11 cellular contexts compared by ENCODE assay signal in the genomic region with DNA sequence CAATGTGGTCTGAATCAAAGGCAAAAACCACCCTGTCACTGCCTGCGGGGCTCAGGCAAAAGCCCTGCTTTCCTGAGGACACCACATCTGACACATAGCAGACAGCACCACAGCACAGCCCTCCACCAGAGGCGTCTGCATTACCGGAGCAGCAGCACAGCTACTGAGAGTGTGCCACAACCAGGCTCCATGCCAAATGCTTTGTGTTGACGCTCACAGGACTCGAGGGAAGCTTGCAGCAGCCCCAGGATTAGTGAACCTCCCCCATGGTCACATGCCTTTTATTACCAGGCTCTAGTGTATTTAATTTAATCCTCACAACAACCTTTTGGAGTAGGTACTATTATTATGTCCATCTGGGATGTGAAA. TPM values are rescaled to one million over a fixed set of nuclear protein-coding genes. Genes with fewer than 3 reads are reported as not detected.
DNase-seq lines count a peak whose midpoint lies in the region; ATAC-seq, FAIRE-seq and TF ChIP-seq lines count a peak whose summit lies in the region.
"Had no signal": no experiment of that assay in that cellular context is flagged by ENCODE, and none has a peak within 500 bp of the region (broad histone marks: within the 10 kb centered on the region; RNA-seq: fewer than 3 reads in every experiment).

No MANE protein-coding gene starts in this region.

- in situ Hi-C loops in HepG2 (cut with HindIII; ENCODE audit: extremely low pct_ligation_motif_present, low pct_unique_long_range_greater_than_20kb) = loop anchor here (5.0 kb wide), 1 partner anchor 34 kb away; no protein-coding TSS in a partner anchor

- FAIRE-seq in HepG2 (lab: Jason Lieb, UNC) = no peak

- H3K79me2 ChIP-seq in HepG2 (ENCODE audit: insufficient read depth, low read length) = no peaks in the 10 kb centered on the region

- POLR2A ChIA-PET in HepG2 (lab: Yijun Ruan, JAX) = no interaction called here

- WGBS in right lobe of liver (ENCODE audit: insufficient coverage, low coverage, low lambda C conversion rate, missing lambda C conversion rate) = 37% methylated on average over 2 of the region's 5 CpGs
- WGBS in HepG2 (ENCODE audit: low lambda C conversion rate) = 93% methylated on average over 5 of the region's 5 CpGs

- H3K9me3 ChIP-seq in right lobe of liver = no peaks in the 10 kb centered on the region
- H3K9me3 ChIP-seq in HepG2 (ENCODE audit: low read length) = no peaks in the 10 kb centered on the region
- H3K9me3 ChIP-seq in right atrium auricular region = no peaks in the 10 kb centered on the region
- H3K9me3 ChIP-seq: SJSA1 had no signal

- H3K4me1 ChIP-seq in right lobe of liver (peaks cover 0 to 17% (median 3%) of the 10 kb centered on the region in 4 donors), HepG2 (ENCODE audit: insufficient read depth, low read length) (no peaks in the 10 kb centered on the region), right atrium auricular region (peaks cover 0 to 35% of the 10 kb centered on the region in 2 donors)

- H3K36me3 Mint-ChIP-seq in activated T-cell treated with anti-CD3 and anti-CD28 coated beads, Interleukin-2, amount 50 U/mL, for 24 hours (ENCODE audit: low read depth) = peaks cover 52% of the 10 kb centered on the region
- H3K36me3 Mint-ChIP-seq: type B pancreatic cell had no signal

- H3K27me3 ChIP-seq in right lobe of liver = no peaks in the 10 kb centered on the region
- H3K27me3 ChIP-seq in HepG2 (ENCODE audit: control insufficient read depth in 1 of 2, insufficient read depth in 2 of 2, low read length in 2 of 2) = no peaks in the 10 kb centered on the region
- no peaks in the 10 kb centered on the region for H3K27me3 ChIP-seq in right atrium auricular region
- H3K27me3 ChIP-seq: SJSA1 had no signal

- TF ChIP-seq CTCF in right lobe of liver (IDR thresholded peaks at IDR 0.05) = no peak
- TF ChIP-seq CTCF in HepG2 (CRISPR knock-in tag; IDR thresholded peaks at IDR 0.05) = no peak
- TF ChIP-seq CTCF in right atrium auricular region (IDR thresholded peaks at IDR 0.05) = no peak

- H3K4me3 ChIP-seq in right lobe of liver (no peak overlapping the region), HepG2 (replicated peaks in 1 of 3; ENCODE audit: insufficient read depth in 1 of 3, low read depth in 2 of 3, low read length in 3 of 3) (no peak overlapping the region), right atrium auricular region (no peak overlapping the region)
- H3K4me3 ChIP-seq: SJSA1 had no signal

- H3K9ac ChIP-seq in HepG2 (ENCODE audit: insufficient read depth, low read depth, low read length) = no peak overlapping the region

- no peak overlapping the region for H2AFZ ChIP-seq in HepG2 (ENCODE audit: low read length)

- CTCF ChIA-PET in HepG2 (lab: Yijun Ruan, JAX; ENCODE audit: low intra/inter-chr PET ratio, low total read pairs) = no interaction called here

- H3K27ac Mint-ChIP-seq in activated T-cell treated with anti-CD3 and anti-CD28 coated beads, Interleukin-2, amount 50 U/mL, for 24 hours = peak overlapping the region; percentile 33
- H3K27ac Mint-ChIP-seq: type B pancreatic cell had no signal

- peak; percentile 45 to 76 (median 60) for ATAC-seq in right lobe of liver
- ATAC-seq in HepG2 = no peak
- no peak for ATAC-seq in HG03139 (IDR thresholded peaks at IDR 0.05; ENCODE audit: unreplicated experiment)
- no peak for ATAC-seq in HG03442 (IDR thresholded peaks at IDR 0.05; ENCODE audit: unreplicated experiment)
- ATAC-seq in GM18520 (IDR thresholded peaks at IDR 0.05; ENCODE audit: unreplicated experiment) = no peak

- no peak for TF ChIP-seq RAD21 in HepG2 (CRISPR knock-in tag; IDR thresholded peaks at IDR 0.05)

- no peak overlapping the region for H3K4me2 ChIP-seq in HepG2 (ENCODE audit: low read depth, low read length)

- BruUV-seq in HepG2 (replicated peaks; lab: Mats Ljungman, UMichigan) = no TSS peak

- intact Hi-C loops in right lobe of liver (cut with DNase I) (loop anchor here in 1 of 2 donors (10.0 kb wide), 1 partner anchor 362 kb away; no protein-coding TSS in a partner anchor), HepG2 (cut with micrococcal nuclease; ENCODE audit: unreplicated experiment) (no loop called here)

- no peak for TF ChIP-seq EP300 in HepG2 (IDR thresholded peaks at IDR 0.05; ENCODE audit: low read depth in 2 of 2, low read length in 2 of 2)
- no peak for TF ChIP-seq EP300 in HepG2 (CRISPR knock-in tag; IDR thresholded peaks at IDR 0.05; ENCODE audit: borderline replicate concordance)

- H3K27ac ChIP-seq in right lobe of liver (no peak overlapping the region), HepG2 (ENCODE audit: extremely low read length, insufficient read depth, low read length) (no peak overlapping the region), right atrium auricular region (peak overlapping the region; percentile 79 to 93)
- H3K27ac ChIP-seq: SJSA1 had no signal

- H3K4me1 Mint-ChIP-seq in activated T-cell treated with anti-CD3 and anti-CD28 coated beads, Interleukin-2, amount 50 U/mL, for 24 hours (ENCODE audit: low read depth) = peaks cover 23% of the 10 kb centered on the region

- H3K9me3 Mint-ChIP-seq in activated T-cell treated with anti-CD3 and anti-CD28 coated beads, Interleukin-2, amount 50 U/mL, for 24 hours = no peaks in the 10 kb centered on the region
- H3K9me3 Mint-ChIP-seq: type B pancreatic cell had no signal

- H3K4me3 Mint-ChIP-seq in activated T-cell treated with anti-CD3 and anti-CD28 coated beads, Interleukin-2, amount 50 U/mL, for 24 hours = no peak overlapping the region
- H3K4me3 Mint-ChIP-seq: type B pancreatic cell had no signal

- H4K20me1 ChIP-seq in HepG2 (ENCODE audit: insufficient read depth, low read length) = no peaks in the 10 kb centered on the region

- TF ChIP-seq POLR2A in right lobe of liver (IDR thresholded peaks at IDR 0.05) (no peak), HepG2 (IDR thresholded peaks at IDR 0.05; ENCODE audit: insufficient read depth in 1 of 2, low read depth in 2 of 2, low read length in 2 of 2) (no peak)

- H3K36me3 ChIP-seq in right lobe of liver (no peaks in the 10 kb centered on the region), HepG2 (replicated peaks in 1 of 2; ENCODE audit: control insufficient read depth in 1 of 2, insufficient read depth in 2 of 2, low read length in 2 of 2) (peaks cover 14 to 26% of the 10 kb centered on the region in 2 experiments; a peak in 4 of 5 replicates), right atrium auricular region (peaks cover 3% of the 10 kb centered on the region)

- no peaks in the 10 kb centered on the region for H3K27me3 Mint-ChIP-seq in activated T-cell treated with anti-CD3 and anti-CD28 coated beads, Interleukin-2, amount 50 U/mL, for 24 hours
- H3K27me3 Mint-ChIP-seq: type B pancreatic cell had no signal

- peak in 2 of 3 donors; percentile 55 to 66 for DNase-seq in right lobe of liver
- DNase-seq in HepG2 (ENCODE audit: low spot score) = no peak
- DNase-seq in activated T-cell treated with anti-CD3 and anti-CD28 coated beads, Interleukin-2, amount 50 U/mL, for 24 hours = no peak
- DNase-seq in right atrium auricular region (ENCODE audit: low spot score) = no peak
- DNase-seq in GM19240 (ENCODE audit: insufficient read length, low spot score) = no peak
- DNase-seq: central memory CD4-positive, alpha-beta T cell had no signal

RNA-seq across cellular contexts. Expression of a gene that starts 12.6 kb away (rescaled TPM):
- total RNA-seq in right lobe of liver = 10 to 100 TPM; 17.2 to 21.0 (median 19.2) TPM
- total RNA-seq in HepG2 (2016; rRNA removed; fragmentation: Illumina TruSeq; extraction: Trizol) = 14.2 and 15.0 TPM in 2 replicates
- 8.8 and 12.0 TPM in 2 replicates for total RNA-seq in HepG2 (2016; cell fraction: cytosol; rRNA removed; fragmentation: Illumina TruSeq; extraction: Trizol; ENCODE audit: low read depth)
- 14.9 and 18.9 TPM in 2 replicates for total RNA-seq in HepG2 (2016; cell fraction: insoluble cytoplasmic fraction; rRNA removed; fragmentation: Illumina TruSeq; extraction: Trizol)
- 9.7 and 14.4 TPM in 2 replicates for total RNA-seq in HepG2 (2016; cell fraction: membrane; rRNA removed; fragmentation: Illumina TruSeq; extraction: Trizol)
- 12.8 and 14.7 TPM in 2 replicates for total RNA-seq in HepG2 (2016; cell fraction: nucleus; rRNA removed; fragmentation: Illumina TruSeq; extraction: Trizol)
- 16.0 and 16.5 TPM in 2 replicates for polyA plus RNA-seq in HepG2 (2011; rRNA removed)
- polyA plus RNA-seq in HepG2 (2011; cell fraction: cytosol; rRNA removed) = 8.0 and 9.7 TPM in 2 replicates
- polyA plus RNA-seq in HepG2 (2011; cell fraction: nucleus; rRNA removed) = 46.6 and 61.0 TPM in 2 replicates
- polyA plus RNA-seq in HepG2 (2012) = 10.3 and 10.4 TPM in 2 replicates
- 8.0 and 11.6 TPM in 2 replicates for polyA plus RNA-seq in HepG2 (2016; cell fraction: cytosol; fragmentation: Illumina TruSeq; extraction: Trizol; ENCODE audit: low read depth)
- polyA plus RNA-seq in HepG2 (2016; cell fraction: insoluble cytoplasmic fraction; fragmentation: Illumina TruSeq; extraction: Trizol; ENCODE audit: low read depth) = 19.2 and 26.7 TPM in 2 replicates
- polyA plus RNA-seq in HepG2 (2016; cell fraction: membrane; fragmentation: Illumina TruSeq; extraction: Trizol; ENCODE audit: low read depth) = 11.3 and 19.5 TPM in 2 replicates
- 37.0 and 37.2 TPM in 2 replicates for polyA plus RNA-seq in HepG2 (2016; cell fraction: nucleus; fragmentation: Illumina TruSeq; extraction: Trizol; ENCODE audit: insufficient read depth, low read depth)
- polyA minus RNA-seq in HepG2 (2011; rRNA and poly(A)+ RNA removed; ENCODE audit: low replicate concordance) = 18.0 and 28.2 TPM in 2 replicates
- 7.1 and 8.4 TPM in 2 replicates for polyA minus RNA-seq in HepG2 (2011; cell fraction: cytosol; rRNA and poly(A)+ RNA removed)
- polyA minus RNA-seq in HepG2 (2011; cell fraction: nucleus; rRNA and poly(A)+ RNA removed) = 23.1 and 28.8 TPM in 2 replicates
- total RNA-seq in right atrium auricular region = 10 to 100 TPM; 11.1 to 47.0 TPM

RNA-seq across cellular contexts. Expression of a gene that starts 12.8 kb away (rescaled TPM):
- total RNA-seq in right lobe of liver = 1 to 10 TPM; 4.8 to 6.1 (median 5.3) TPM
- 4.3 and 5.5 TPM in 2 replicates for total RNA-seq in HepG2 (2016; rRNA removed; fragmentation: Illumina TruSeq; extraction: Trizol)
- total RNA-seq in HepG2 (2016; cell fraction: cytosol; rRNA removed; fragmentation: Illumina TruSeq; extraction: Trizol; ENCODE audit: low read depth) = 2.5 and 4.3 TPM in 2 replicates
- 4.4 and 4.8 TPM in 2 replicates for total RNA-seq in HepG2 (2016; cell fraction: insoluble cytoplasmic fraction; rRNA removed; fragmentation: Illumina TruSeq; extraction: Trizol)
- total RNA-seq in HepG2 (2016; cell fraction: membrane; rRNA removed; fragmentation: Illumina TruSeq; extraction: Trizol) = 6.5 and 7.9 TPM in 2 replicates
- 2.7 and 3.1 TPM in 2 replicates for total RNA-seq in HepG2 (2016; cell fraction: nucleus; rRNA removed; fragmentation: Illumina TruSeq; extraction: Trizol)
- 4.7 and 6.1 TPM in 2 replicates for polyA plus RNA-seq in HepG2 (2011; rRNA removed)
- polyA plus RNA-seq in HepG2 (2011; cell fraction: cytosol; rRNA removed) = 2.8 and 3.4 TPM in 2 replicates
- 4.1 and 4.6 TPM in 2 replicates for polyA plus RNA-seq in HepG2 (2011; cell fraction: nucleus; rRNA removed)
- 8.4 and 8.9 TPM in 2 replicates for polyA plus RNA-seq in HepG2 (2012)
- 7.0 and 8.5 TPM in 2 replicates for polyA plus RNA-seq in HepG2 (2016; cell fraction: cytosol; fragmentation: Illumina TruSeq; extraction: Trizol; ENCODE audit: low read depth)
- polyA plus RNA-seq in HepG2 (2016; cell fraction: insoluble cytoplasmic fraction; fragmentation: Illumina TruSeq; extraction: Trizol; ENCODE audit: low read depth) = 5.8 and 6.7 TPM in 2 replicates
- polyA plus RNA-seq in HepG2 (2016; cell fraction: membrane; fragmentation: Illumina TruSeq; extraction: Trizol; ENCODE audit: low read depth) = 7.0 and 8.2 TPM in 2 replicates
- polyA plus RNA-seq in HepG2 (2016; cell fraction: nucleus; fragmentation: Illumina TruSeq; extraction: Trizol; ENCODE audit: insufficient read depth, low read depth) = 4.4 and 6.0 TPM in 2 replicates
- 8.2 and 20.5 TPM in 2 replicates for polyA minus RNA-seq in HepG2 (2011; rRNA and poly(A)+ RNA removed; ENCODE audit: low replicate concordance)
- polyA minus RNA-seq in HepG2 (2011; cell fraction: cytosol; rRNA and poly(A)+ RNA removed) = 3.7 and 4.2 TPM in 2 replicates
- 6.4 and 10.4 TPM in 2 replicates for polyA minus RNA-seq in HepG2 (2011; cell fraction: nucleus; rRNA and poly(A)+ RNA removed)
- 10 to 100 TPM; 14.0 to 22.1 TPM for total RNA-seq in right atrium auricular region

RNA-seq across cellular contexts. Expression of a gene that starts 53.7 kb away (rescaled TPM):
- total RNA-seq in right lobe of liver (under 1 TPM; 0.25 to 0.98 (median 0.72) TPM), HepG2 (2016; rRNA removed; fragmentation: Illumina TruSeq; extraction: Trizol) (0.53 and 0.73 TPM in 2 replicates), right atrium auricular region (1 to 10 TPM in 1 of 2 donors, under 1 TPM in 1; 0.94 to 1.7 TPM)
- total RNA-seq in HepG2 (2016; cell fraction: cytosol; rRNA removed; fragmentation: Illumina TruSeq; extraction: Trizol; ENCODE audit: low read depth) = under 0.01 and 0.35 TPM in 2 replicates
- total RNA-seq in HepG2 (2016; cell fraction: insoluble cytoplasmic fraction; rRNA removed; fragmentation: Illumina TruSeq; extraction: Trizol) = 0.24 and 1.0 TPM in 2 replicates
- 0.24 and 0.53 TPM in 2 replicates for total RNA-seq in HepG2 (2016; cell fraction: membrane; rRNA removed; fragmentation: Illumina TruSeq; extraction: Trizol)
- total RNA-seq in HepG2 (2016; cell fraction: nucleus; rRNA removed; fragmentation: Illumina TruSeq; extraction: Trizol) = 0.31 and 1.1 TPM in 2 replicates
- polyA plus RNA-seq in HepG2 (2011; rRNA removed) = 0.54 and 0.87 TPM in 2 replicates
- 0.21 TPM in 2 replicates for polyA plus RNA-seq in HepG2 (2011; cell fraction: cytosol; rRNA removed)
- 1.6 and 2.3 TPM in 2 replicates for polyA plus RNA-seq in HepG2 (2011; cell fraction: nucleus; rRNA removed)
- 1.1 and 1.8 TPM in 2 replicates for polyA plus RNA-seq in HepG2 (2012)
- polyA plus RNA-seq in HepG2 (2016; cell fraction: cytosol; fragmentation: Illumina TruSeq; extraction: Trizol; ENCODE audit: low read depth) = not detected in 2 replicates
- polyA plus RNA-seq in HepG2 (2016; cell fraction: insoluble cytoplasmic fraction; fragmentation: Illumina TruSeq; extraction: Trizol; ENCODE audit: low read depth) = 0.37 TPM in 1 of 2 replicates, not detected in the other
- not detected in 2 replicates for polyA plus RNA-seq in HepG2 (2016; cell fraction: membrane; fragmentation: Illumina TruSeq; extraction: Trizol; ENCODE audit: low read depth)
- 0.95 and 2.5 TPM in 2 replicates for polyA plus RNA-seq in HepG2 (2016; cell fraction: nucleus; fragmentation: Illumina TruSeq; extraction: Trizol; ENCODE audit: insufficient read depth, low read depth)
- polyA minus RNA-seq in HepG2 (2011; rRNA and poly(A)+ RNA removed; ENCODE audit: low replicate concordance) = 0.68 and 1.7 TPM in 2 replicates
- polyA minus RNA-seq in HepG2 (2011; cell fraction: cytosol; rRNA and poly(A)+ RNA removed) = not detected in 2 replicates
- polyA minus RNA-seq in HepG2 (2011; cell fraction: nucleus; rRNA and poly(A)+ RNA removed) = 1.1 and 1.3 TPM in 2 replicates

RNA-seq across cellular contexts. Expression of a gene that starts 54.2 kb away (rescaled TPM):
- total RNA-seq in right lobe of liver (10 to 100 TPM; 13.5 to 21.2 (median 16.0) TPM), HepG2 (2016; rRNA removed; fragmentation: Illumina TruSeq; extraction: Trizol) (4.5 and 4.7 TPM in 2 replicates), right atrium auricular region (100 to 1,000 TPM; 186 to 347 TPM)
- total RNA-seq in HepG2 (2016; cell fraction: cytosol; rRNA removed; fragmentation: Illumina TruSeq; extraction: Trizol; ENCODE audit: low read depth) = 1.0 and 1.2 TPM in 2 replicates
- total RNA-seq in HepG2 (2016; cell fraction: insoluble cytoplasmic fraction; rRNA removed; fragmentation: Illumina TruSeq; extraction: Trizol) = 3.8 and 3.9 TPM in 2 replicates
- total RNA-seq in HepG2 (2016; cell fraction: membrane; rRNA removed; fragmentation: Illumina TruSeq; extraction: Trizol) = 2.5 and 3.4 TPM in 2 replicates
- 4.6 and 5.4 TPM in 2 replicates for total RNA-seq in HepG2 (2016; cell fraction: nucleus; rRNA removed; fragmentation: Illumina TruSeq; extraction: Trizol)
- polyA plus RNA-seq in HepG2 (2011; rRNA removed) = 7.4 and 9.1 TPM in 2 replicates
- 4.5 and 4.8 TPM in 2 replicates for polyA plus RNA-seq in HepG2 (2011; cell fraction: cytosol; rRNA removed)
- 16.8 and 18.7 TPM in 2 replicates for polyA plus RNA-seq in HepG2 (2011; cell fraction: nucleus; rRNA removed)
- 5.5 and 5.7 TPM in 2 replicates for polyA plus RNA-seq in HepG2 (2012)
- 0.55 and 0.60 TPM in 2 replicates for polyA plus RNA-seq in HepG2 (2016; cell fraction: cytosol; fragmentation: Illumina TruSeq; extraction: Trizol; ENCODE audit: low read depth)
- polyA plus RNA-seq in HepG2 (2016; cell fraction: insoluble cytoplasmic fraction; fragmentation: Illumina TruSeq; extraction: Trizol; ENCODE audit: low read depth) = 2.0 and 3.7 TPM in 2 replicates
- 1.2 and 1.4 TPM in 2 replicates for polyA plus RNA-seq in HepG2 (2016; cell fraction: membrane; fragmentation: Illumina TruSeq; extraction: Trizol; ENCODE audit: low read depth)
- polyA plus RNA-seq in HepG2 (2016; cell fraction: nucleus; fragmentation: Illumina TruSeq; extraction: Trizol; ENCODE audit: insufficient read depth, low read depth) = 8.1 and 9.2 TPM in 2 replicates
- polyA minus RNA-seq in HepG2 (2011; rRNA and poly(A)+ RNA removed; ENCODE audit: low replicate concordance) = 15.0 and 27.1 TPM in 2 replicates
- polyA minus RNA-seq in HepG2 (2011; cell fraction: cytosol; rRNA and poly(A)+ RNA removed) = 4.9 and 5.5 TPM in 2 replicates
- polyA minus RNA-seq in HepG2 (2011; cell fraction: nucleus; rRNA and poly(A)+ RNA removed) = 9.8 and 14.0 TPM in 2 replicates

Comparison
In these comparisons a context has a peak if more than half of its experiments do, and no peak if none do; other contexts are left out.
1. ATAC-seq: peak in right lobe of liver (4 of 4); none in HepG2 (single experiment), HG03139 (single experiment), HG03442 (single experiment) and GM18520 (single experiment).
2. DNase-seq: peak in right lobe of liver (2 of 3); none in HepG2 (single experiment), activated T-cell treated with anti-CD3 and anti-CD28 coated beads, Interleukin-2, amount 50 U/mL, for 24 hours (single experiment), right atrium auricular region (single experiment) and GM19240 (single experiment).
3. H3K27ac ChIP-seq: peak in right atrium auricular region (2 of 2); none in right lobe of liver (0 of 3) and HepG2 (single experiment).